27 cellular contexts compared by ENCODE assay signal in the genomic region with DNA sequence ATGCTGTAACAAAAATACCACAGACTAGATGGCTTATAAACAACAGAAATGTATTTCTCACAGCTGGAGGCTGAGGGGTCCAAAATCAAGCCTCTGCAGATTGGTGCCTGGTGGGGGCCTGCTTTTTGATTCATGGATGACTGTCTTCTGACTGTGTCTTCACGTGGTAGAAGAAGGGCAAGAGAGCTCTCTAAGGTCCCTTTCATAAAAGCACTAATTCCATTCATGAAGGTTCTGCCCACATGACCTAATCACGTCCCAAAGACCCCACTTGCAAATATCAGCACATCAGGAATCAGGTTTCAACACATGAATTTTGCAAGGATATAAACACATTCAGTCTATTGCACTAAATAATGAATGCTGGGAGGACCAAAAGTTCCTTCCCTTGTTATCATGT.
"Had no signal": no experiment of that assay in that cellular context is flagged by ENCODE, and none has a peak within 500 bp of the region (broad histone marks: within the 10 kb centered on the region; RNA-seq: fewer than 3 reads in every experiment).

No MANE protein-coding gene starts in this region.

- H3K27ac ChIP-seq: neural progenitor cell, neutrophil, ovary, skin epidermis, testis, thyroid gland, upper lobe of right lung had no signal

- H3K27me3 ChIP-seq: neural progenitor cell, neutrophil, ovary, stomach, testis, thyroid gland, transverse colon, upper lobe of right lung had no signal

- H3K4me3 ChIP-seq: lung, neural progenitor cell, ovary, skin epidermis, stomach, testis, thyroid gland, transverse colon, upper lobe of right lung had no signal

- DNase-seq: hippocampal formation; kidney glomerular epithelial cell; left cardiac atrium; mesendoderm; naive B cell; natural killer cell; nephron progenitor cell; occipital lobe; ovary; right cardiac atrium; stimulated activated CD4-positive, alpha-beta T cell treated with anti-CD3 and anti-CD28 coated beads, Interleukin-12 subunit alpha, Interleukin-12 subunit beta, amount 100 ng/mL, for 4 hours; stimulated activated CD4-positive, alpha-beta T cell treated with anti-CD3 and anti-CD28 coated beads, Interleukin-15, amount 100 ng/mL, for 24 hours; stimulated activated CD4-positive, alpha-beta T cell treated with anti-CD3 and anti-CD28 coated beads, Interleukin-2, amount 100 ng/mL, for 24 hours; stimulated activated CD4-positive, alpha-beta T cell treated with anti-CD3 and anti-CD28 coated beads, Interleukin-4, amount 100 ng/mL, for 1 hour; stimulated activated naive B cell treated with anti-CD40 and anti-IgM and Interleukin-4, amounts not matched to agents 10 μg/mL and 1 μg/mL and 100 μg/mL, for 72 hours; stimulated activated naive CD8-positive, alpha-beta T cell treated with anti-CD3 and anti-CD28 coated beads, Interleukin-15, Interleukin-2, amounts not matched to agents 100 U/mL and 50 U/mL, for 24 hours; stomach; testis; thyroid gland; transverse colon; upper lobe of right lung had no signal

- H3K9me3 ChIP-seq: ovary, stomach, testis, thyroid gland, transverse colon, upper lobe of right lung had no signal

- H3K36me3 ChIP-seq: neural progenitor cell, neutrophil, ovary, stomach, thyroid gland, transverse colon, upper lobe of right lung had no signal

- ATAC-seq: left cardiac atrium; left lobe of liver; natural killer cell; right cardiac atrium; sciatic nerve; stimulated activated naive B cell treated with anti-CD40 and anti-IgM and Interleukin-4, amounts not matched to agents 10 μg/mL and 1 μg/mL and 100 μg/mL, for 72 hours; stimulated activated naive CD8-positive, alpha-beta T cell treated with anti-CD3 and anti-CD28 coated beads, Interleukin-15, Interleukin-2, amounts not matched to agents 100 U/mL and 50 U/mL, for 24 hours had no signal

- H3K4me1 ChIP-seq: neural progenitor cell, testis had no signal
